ENCODE assay signal across 8 cellular contexts in the genomic region with DNA sequence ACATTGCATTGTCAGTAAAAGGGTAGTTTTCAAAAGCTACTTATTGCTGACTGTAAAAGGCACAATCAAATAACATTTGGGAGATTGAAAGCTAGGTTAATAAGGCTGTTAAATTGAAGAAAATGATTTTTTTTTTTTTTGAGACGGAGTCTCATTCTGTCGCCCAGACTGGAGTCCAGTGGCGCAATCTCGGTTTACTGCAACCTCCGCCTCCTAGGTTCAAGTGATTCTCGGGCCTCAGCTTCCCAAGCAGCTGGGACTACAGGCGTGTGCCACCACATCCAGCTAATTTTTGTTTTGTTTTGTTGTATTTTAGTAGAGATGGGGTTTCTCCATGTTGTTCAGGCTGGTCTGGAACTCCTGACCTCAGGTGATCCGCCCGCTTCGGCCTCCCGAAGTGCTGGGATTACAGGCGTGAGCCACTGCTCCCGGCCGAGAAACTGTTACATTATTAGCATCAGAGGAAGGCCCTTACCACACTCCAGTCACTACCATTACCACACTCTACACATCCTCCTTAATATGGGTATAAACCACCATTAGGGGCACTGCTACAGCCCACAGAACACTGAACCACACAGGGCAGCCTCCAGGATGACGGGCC. TPM values are rescaled to one million over a fixed set of nuclear protein-coding genes. Genes with fewer than 3 reads are reported as not detected.
A peak's percentile ranks its signal among the peaks of the same experiment; 100 is the strongest.
DNase-seq lines count a peak whose midpoint lies in the region; ATAC-seq and TF ChIP-seq lines count a peak whose summit lies in the region.

No MANE protein-coding gene starts in this region.

- no peaks in the 10 kb centered on the region for H3K9me3 ChIP-seq in endodermal cell (ENCODE audit: control insufficient read depth, low read length)

- H3K27me3 ChIP-seq in endodermal cell (ENCODE audit: control insufficient read depth, insufficient read depth, low read length, poor library complexity, severe bottlenecking), result no peaks in the 10 kb centered on the region

- peaks cover 19% of the 10 kb centered on the region for H3K36me3 Mint-ChIP-seq in endodermal cell (ENCODE audit: low read depth)
- peaks cover 25% of the 10 kb centered on the region for H3K36me3 Mint-ChIP-seq in nephron progenitor cell (ENCODE audit: low read depth)

- peak overlapping the region; percentile 94 for H3K9ac ChIP-seq in endodermal cell (ENCODE audit: extremely low read depth, low read length, poor library complexity, severe bottlenecking)

- H3K9me3 Mint-ChIP-seq in endodermal cell (no peaks in the 10 kb centered on the region), nephron progenitor cell (peaks cover 9% of the 10 kb centered on the region)

- H3K27me3 Mint-ChIP-seq in endodermal cell (ENCODE audit: insufficient read depth) (peaks cover 6% of the 10 kb centered on the region), nephron progenitor cell (ENCODE audit: low read depth, poor library complexity) (peaks cover 4% of the 10 kb centered on the region)

- ATAC-seq in GM18909 (IDR thresholded peaks at IDR 0.05; ENCODE audit: poor library complexity, unreplicated experiment), result peak; percentile 30
- ATAC-seq in HG02852 (IDR thresholded peaks at IDR 0.05; ENCODE audit: unreplicated experiment), result peak; percentile 8

- peak overlapping the region; percentile 90 for H3K4me3 ChIP-seq in endodermal cell (ENCODE audit: low read length)

- WGBS in endodermal cell (ENCODE audit: insufficient coverage in 1 of 2, insufficient read length in 1 of 2), 2 experiments, result 23 to 27% methylated on average over 10 to 15 of the region's 15 CpGs

- peak overlapping the region; percentile 95 for H3K4me3 Mint-ChIP-seq in endodermal cell
- H3K4me3 Mint-ChIP-seq in nephron progenitor cell, result peak overlapping the region; percentile 92

- peaks cover 25% of the 10 kb centered on the region for H3K36me3 ChIP-seq in endodermal cell (ENCODE audit: control insufficient read depth, insufficient read depth, low read length)

- no peaks in the 10 kb centered on the region for H3K4me1 ChIP-seq in endodermal cell (ENCODE audit: control insufficient read depth, insufficient read depth, low read length)

- TF ChIP-seq CTCF in endodermal cell (conservative IDR thresholded peaks at IDR 0.05) (no peak), nephron progenitor cell (IDR thresholded peaks at IDR 0.05) (no peak)

- peaks cover 9% of the 10 kb centered on the region for H3K4me1 Mint-ChIP-seq in endodermal cell
- H3K4me1 Mint-ChIP-seq in nephron progenitor cell, result peaks cover 55% of the 10 kb centered on the region

- DNase-seq in RKO (ENCODE audit: low spot score), result peak; percentile 77
- DNase-seq in endodermal cell, result no peak
- DNase-seq in nephron progenitor cell, result no peak
- DNase-seq in COR-L47 (lab: John Stamatoyannopoulos, UW), result no peak
- no peak for DNase-seq in DMS79 (lab: John Stamatoyannopoulos, UW)
- no peak for DNase-seq in Ammon's horn (ENCODE audit: low spot score)

- peak overlapping the region; percentile 25 for H3K27ac ChIP-seq in endodermal cell (ENCODE audit: low read depth, low read length)

- H3K27ac Mint-ChIP-seq in endodermal cell (peak overlapping the region; percentile 100), nephron progenitor cell (peak overlapping the region; percentile 80)

RNA-seq across cellular contexts. Expression of gene CYP51A1, which starts 1.0 kb away (rescaled TPM):
- 10 to 100 TPM; 49.5 to 72.9 TPM for total RNA-seq in endodermal cell
- 101 TPM for polyA plus RNA-seq in endodermal cell (2013, experiment 1 of 2)
- polyA plus RNA-seq in endodermal cell (2013, experiment 2 of 2), result 99.4 TPM

RNA-seq across cellular contexts. Expression of gene LRRD1, which starts 45.7 kb away (rescaled TPM):
- not detected for total RNA-seq in endodermal cell
- 0.11 TPM for polyA plus RNA-seq in endodermal cell (2013, experiment 1 of 2)
- polyA plus RNA-seq in endodermal cell (2013, experiment 2 of 2), result not detected
